ENCODE assay signal across 17 cellular contexts in the genomic region with DNA sequence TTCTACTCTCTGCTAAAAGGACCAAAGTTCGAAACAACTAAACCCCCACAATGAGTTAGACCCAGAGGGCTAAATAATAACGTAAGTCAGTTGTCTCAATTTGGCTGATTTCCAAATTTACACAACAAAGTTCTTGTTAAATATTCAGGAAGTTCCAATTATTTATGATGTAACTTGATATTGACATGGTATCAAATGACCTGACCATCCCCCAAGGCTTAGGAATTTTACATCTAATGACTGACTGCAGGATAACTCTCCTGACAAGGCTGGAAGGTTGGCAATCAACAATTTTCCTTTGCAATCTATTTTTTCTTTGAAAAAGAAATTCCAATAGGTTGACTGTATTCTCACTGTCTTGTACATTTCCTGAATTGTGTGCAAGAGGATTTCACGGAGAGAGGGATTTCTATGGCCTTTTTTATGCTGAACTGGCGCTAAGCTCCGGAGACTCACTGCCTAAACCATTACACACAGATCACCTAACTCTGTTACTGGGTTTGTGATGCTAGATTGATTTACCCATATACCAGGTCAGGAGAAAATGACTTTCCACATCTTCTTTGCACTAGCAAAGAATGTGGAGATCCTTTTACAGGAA. TPM values are rescaled to one million over a fixed set of nuclear protein-coding genes. Genes with fewer than 3 reads are reported as not detected.
DNase-seq lines count a peak whose midpoint lies in the region; ATAC-seq, FAIRE-seq and TF ChIP-seq lines count a peak whose summit lies in the region.
"Had no signal": no experiment of that assay in that cellular context is flagged by ENCODE, and none has a peak within 500 bp of the region (broad histone marks: within the 10 kb centered on the region; RNA-seq: fewer than 3 reads in every experiment).

No MANE protein-coding gene starts in this region.

- no peak overlapping the region for H3K23ac ChIP-seq in H9 (ENCODE audit: insufficient read length, low read depth, low read length)

- no peak overlapping the region for H2BK5ac ChIP-seq in H9 (ENCODE audit: insufficient read length, low read length)

- no peak for FAIRE-seq in astrocyte (lab: Jason Lieb, UNC)

- H3K79me2 ChIP-seq in H9 (ENCODE audit: insufficient read depth, low read length) (no peaks in the 10 kb centered on the region), astrocyte (ENCODE audit: insufficient read depth, low read length) (no peaks in the 10 kb centered on the region)

- ATAC-seq in GM18517 (IDR thresholded peaks at IDR 0.05; ENCODE audit: unreplicated experiment) (no peak), gastrocnemius medialis (no peak)
- ATAC-seq: left lung; stimulated activated naive B cell treated with anti-CD40 and anti-IgM and Interleukin-4, amounts not matched to agents 10 μg/mL and 1 μg/mL and 100 μg/mL, for 72 hours had no signal

- no peak overlapping the region for H4K91ac ChIP-seq in H9 (ENCODE audit: insufficient read length, low read depth, low read length)

- H2AK5ac ChIP-seq in H9 (ENCODE audit: insufficient read length, low read length) = no peak overlapping the region

- peak overlapping the region in 1 of 3 experiments; percentile 28; a peak in 2 of 7 replicates for H3K27ac Mint-ChIP-seq in H9
- peak overlapping the region; percentile 56 for H3K27ac Mint-ChIP-seq in astrocyte (ENCODE audit: unreplicated experiment)
- H3K27ac Mint-ChIP-seq in activated T-helper 1 cell treated with anti-CD3 and anti-CD28 coated beads, Interleukin-12 subunit alpha, Interleukin-12 subunit beta, Interleukin-2, Interleukin-4 antibody, amounts not matched to agents 30 ng/mL and 10 ng/mL and 1 ng/mL, durations not matched to agents 14 hours and 24 hours and 36 hours = no peak overlapping the region
- H3K27ac Mint-ChIP-seq: IgD-negative memory B cell; stimulated activated naive B cell treated with anti-CD40 and anti-IgM and Interleukin-4, amounts not matched to agents 10 μg/mL and 1 μg/mL and 100 μg/mL, for 72 hours had no signal

- H3K56ac ChIP-seq in H9 (ENCODE audit: insufficient read length, low read depth, low read length) = no peak overlapping the region

- H3K36me3 ChIP-seq in astrocyte (ENCODE audit: insufficient read depth, low read length) = no peaks in the 10 kb centered on the region
- no peaks in the 10 kb centered on the region for H3K36me3 ChIP-seq in prostate gland
- no peaks in the 10 kb centered on the region for H3K36me3 ChIP-seq in gastrocnemius medialis
- H3K36me3 ChIP-seq: BE2C, colonic mucosa, left lung, right atrium auricular region had no signal

- no peak overlapping the region for H4K8ac ChIP-seq in H9 (replicated peaks; ENCODE audit: insufficient read length, low read depth, low read length)

- in situ Hi-C loops in gastrocnemius medialis (cut with MboI; ENCODE audit: low sequenced_read_pairs in 4 of 4) = no loop called here

- TF ChIP-seq CTCF in H9 (conservative IDR thresholded peaks at IDR 0.05) (no peak), astrocyte (IDR thresholded peaks at IDR 0.05; ENCODE audit: insufficient read depth, low read depth, low read length) (no peak), prostate gland (IDR thresholded peaks at IDR 0.05) (no peak), gastrocnemius medialis (IDR thresholded peaks at IDR 0.05 in 4 of 5, conservative IDR thresholded peaks at IDR 0.05 in 1 of 5) (no peak)

- H3K27me3 ChIP-seq in H9 (ENCODE audit: insufficient read depth, low read length) = no peaks in the 10 kb centered on the region
- H3K27me3 ChIP-seq in astrocyte (ENCODE audit: insufficient read depth, low read length) = no peaks in the 10 kb centered on the region
- H3K27me3 ChIP-seq in prostate gland (replicated peaks; ENCODE audit: insufficient read depth) = no peaks in the 10 kb centered on the region
- no peaks in the 10 kb centered on the region for H3K27me3 ChIP-seq in gastrocnemius medialis
- H3K27me3 ChIP-seq: BE2C, colonic mucosa, right atrium auricular region had no signal

- H3K79me1 ChIP-seq in H9 (ENCODE audit: insufficient read depth, low read depth, low read length, poor library complexity, severe bottlenecking) = no peaks in the 10 kb centered on the region

- H3K14ac ChIP-seq in H9 (ENCODE audit: insufficient read depth, low read length) = no peak overlapping the region

- H2AFZ ChIP-seq in H9 (ENCODE audit: low read length) (peak overlapping the region; percentile 12), astrocyte (ENCODE audit: low read depth, low read length) (no peak overlapping the region)

- no peaks in the 10 kb centered on the region for H3K36me3 Mint-ChIP-seq in H9 (ENCODE audit: insufficient read depth in 1 of 3, low read depth in 3 of 3)
- no peaks in the 10 kb centered on the region for H3K36me3 Mint-ChIP-seq in astrocyte (ENCODE audit: low read depth, unreplicated experiment)
- no peaks in the 10 kb centered on the region for H3K36me3 Mint-ChIP-seq in activated T-helper 1 cell treated with anti-CD3 and anti-CD28 coated beads, Interleukin-12 subunit alpha, Interleukin-12 subunit beta, Interleukin-2, Interleukin-4 antibody, amounts not matched to agents 30 ng/mL and 10 ng/mL and 1 ng/mL, durations not matched to agents 14 hours and 24 hours and 36 hours (ENCODE audit: low read depth)
- H3K36me3 Mint-ChIP-seq: stimulated activated naive B cell treated with anti-CD40 and anti-IgM and Interleukin-4, amounts not matched to agents 10 μg/mL and 1 μg/mL and 100 μg/mL, for 72 hours had no signal

- H4K5ac ChIP-seq in H9 (ENCODE audit: insufficient read length, low read depth, low read length) = no peak overlapping the region

- H3K4me1 ChIP-seq in H9 (ENCODE audit: insufficient read depth, low read length) (peaks cover 8% of the 10 kb centered on the region; the same call in 1 of the 2 replicates), astrocyte (ENCODE audit: insufficient read depth, low read length) (peaks cover 6% of the 10 kb centered on the region), prostate gland (replicated peaks) (no peaks in the 10 kb centered on the region), gastrocnemius medialis (no peaks in the 10 kb centered on the region)
- H3K4me1 ChIP-seq: colonic mucosa, left lung, right atrium auricular region had no signal

- no peaks in the 10 kb centered on the region; a peak in 1 of 5 replicates for H3K9me3 Mint-ChIP-seq in H9
- H3K9me3 Mint-ChIP-seq in astrocyte (ENCODE audit: unreplicated experiment) = no peaks in the 10 kb centered on the region
- H3K9me3 Mint-ChIP-seq in activated T-helper 1 cell treated with anti-CD3 and anti-CD28 coated beads, Interleukin-12 subunit alpha, Interleukin-12 subunit beta, Interleukin-2, Interleukin-4 antibody, amounts not matched to agents 30 ng/mL and 10 ng/mL and 1 ng/mL, durations not matched to agents 14 hours and 24 hours and 36 hours = no peaks in the 10 kb centered on the region
- H3K9me3 Mint-ChIP-seq: IgD-negative memory B cell had no signal

- H3K4me1 Mint-ChIP-seq in H9 (peaks cover 29 to 33% of the 10 kb centered on the region in 2 experiments), astrocyte (ENCODE audit: low read depth, unreplicated experiment) (peaks cover 9% of the 10 kb centered on the region)
- H3K4me1 Mint-ChIP-seq in activated T-helper 1 cell treated with anti-CD3 and anti-CD28 coated beads, Interleukin-12 subunit alpha, Interleukin-12 subunit beta, Interleukin-2, Interleukin-4 antibody, amounts not matched to agents 30 ng/mL and 10 ng/mL and 1 ng/mL, durations not matched to agents 14 hours and 24 hours and 36 hours (ENCODE audit: low read depth) = no peaks in the 10 kb centered on the region
- H3K4me1 Mint-ChIP-seq: IgD-negative memory B cell; stimulated activated naive B cell treated with anti-CD40 and anti-IgM and Interleukin-4, amounts not matched to agents 10 μg/mL and 1 μg/mL and 100 μg/mL, for 72 hours had no signal

- DNase-seq in H9 (no peak), NCI-H2171 treated with DMSO at 0.1 percent for 48 hours (lab: John Stamatoyannopoulos, UW) (peak; percentile 6), astrocyte (ENCODE audit: low read depth) (peak; percentile 45), prostate gland (ENCODE audit: low spot score) (peak; percentile 24), gastrocnemius medialis (no peak), posterior cingulate gyrus (no peak)
- no peak for DNase-seq in activated T-helper 1 cell treated with anti-CD3 and anti-CD28 coated beads, Interleukin-12 subunit alpha, Interleukin-12 subunit beta, Interleukin-2, Interleukin-4 antibody, amounts not matched to agents 30 ng/mL and 10 ng/mL and 1 ng/mL, durations not matched to agents 14 hours and 24 hours and 36 hours (ENCODE audit: low spot score)
- DNase-seq: activated T-cell treated with anti-CD3 and anti-CD28 coated beads for 4 hours; BE2C; colonic mucosa; hippocampal formation; left lung; stimulated activated naive B cell treated with anti-CD40 and anti-IgM and Interleukin-4, amounts not matched to agents 10 μg/mL and 1 μg/mL and 100 μg/mL, for 72 hours; T-helper 1 cell had no signal

- H3K27ac ChIP-seq in H9 (ENCODE audit: insufficient read length, low read depth, low read length) (no peak overlapping the region), astrocyte (ENCODE audit: low read depth, low read length) (no peak overlapping the region), prostate gland (no peak overlapping the region), gastrocnemius medialis (no peak overlapping the region)
- H3K27ac ChIP-seq: colonic mucosa, left lung, right atrium auricular region had no signal

- H3K9me3 ChIP-seq in H9 (ENCODE audit: control insufficient read depth, low read depth, low read length) (no peaks in the 10 kb centered on the region), astrocyte (ENCODE audit: insufficient read depth, low read depth, low read length) (no peaks in the 10 kb centered on the region), prostate gland (no peaks in the 10 kb centered on the region), gastrocnemius medialis (no peaks in the 10 kb centered on the region)
- H3K9me3 ChIP-seq: BE2C, colonic mucosa, left lung, right atrium auricular region had no signal

- no CpG with 5 or more reads among the region's 5 CpGs for WGBS in H9 (ENCODE audit: extremely low coverage, insufficient read length, low lambda C conversion rate)
- 49% methylated on average over 5 of the region's 5 CpGs for WGBS in prostate gland

- H3K4ac ChIP-seq in H9 (ENCODE audit: low read depth, low read length) = no peak overlapping the region

- H3K4me2 ChIP-seq in H9 (ENCODE audit: insufficient read depth, insufficient read length, low read length) = peak overlapping the region; percentile 36
- peak overlapping the region; percentile 63 for H3K4me2 ChIP-seq in astrocyte (ENCODE audit: low read length)

- H3K18ac ChIP-seq in H9 (ENCODE audit: insufficient read length, low read depth, low read length) = no peak overlapping the region

- intact Hi-C loops in prostate gland (cut with DNase I) = no loop called here
- intact Hi-C loops in gastrocnemius medialis (cut with DNase I; ENCODE audit: low total_unique reads) = no loop called here
- intact Hi-C loops in posterior cingulate gyrus (cut with DNase I) = no loop called here
- intact Hi-C loops in activated T-helper 1 cell treated with anti-CD3 and anti-CD28 coated beads, Interleukin-12 subunit alpha, Interleukin-12 subunit beta, Interleukin-2, Interleukin-4 antibody, amounts not matched to agents 30 ng/mL and 10 ng/mL and 1 ng/mL, durations not matched to agents 14 hours and 24 hours and 36 hours (cut with micrococcal nuclease) = no loop called here

- H2BK120ac ChIP-seq in H9 (ENCODE audit: low read depth, low read length, poor library complexity, severe bottlenecking) = no peak overlapping the region

- no peak overlapping the region for H2BK15ac ChIP-seq in H9 (ENCODE audit: low read depth, low read length)

- H3K27me3 Mint-ChIP-seq in H9 (ENCODE audit: low read depth) (no peaks in the 10 kb centered on the region; the same call in 1 of the 2 replicates), astrocyte (ENCODE audit: low read depth, unreplicated experiment) (peaks cover 2% of the 10 kb centered on the region)
- H3K27me3 Mint-ChIP-seq in activated T-helper 1 cell treated with anti-CD3 and anti-CD28 coated beads, Interleukin-12 subunit alpha, Interleukin-12 subunit beta, Interleukin-2, Interleukin-4 antibody, amounts not matched to agents 30 ng/mL and 10 ng/mL and 1 ng/mL, durations not matched to agents 14 hours and 24 hours and 36 hours (ENCODE audit: insufficient read depth) = peaks cover 16% of the 10 kb centered on the region

- H4K20me1 ChIP-seq in H9 (ENCODE audit: control insufficient read depth, insufficient read depth, insufficient read length) = no peaks in the 10 kb centered on the region
- H4K20me1 ChIP-seq in astrocyte (ENCODE audit: insufficient read depth, low read length) = no peaks in the 10 kb centered on the region

- H3K23me2 ChIP-seq in H9 (ENCODE audit: insufficient read length, low read depth, low read length, poor library complexity, severe bottlenecking) = no peaks in the 10 kb centered on the region

- no peak overlapping the region for H2BK12ac ChIP-seq in H9 (ENCODE audit: insufficient read length, low read depth, low read length)

- H3K4me3 Mint-ChIP-seq in H9 (peak overlapping the region in 1 of 2 experiments; percentile 51; a peak in 2 of 5 replicates), astrocyte (ENCODE audit: unreplicated experiment) (no peak overlapping the region)
- no peak overlapping the region for H3K4me3 Mint-ChIP-seq in activated T-helper 1 cell treated with anti-CD3 and anti-CD28 coated beads, Interleukin-12 subunit alpha, Interleukin-12 subunit beta, Interleukin-2, Interleukin-4 antibody, amounts not matched to agents 30 ng/mL and 10 ng/mL and 1 ng/mL, durations not matched to agents 14 hours and 24 hours and 36 hours
- H3K4me3 Mint-ChIP-seq: IgD-negative memory B cell; stimulated activated naive B cell treated with anti-CD40 and anti-IgM and Interleukin-4, amounts not matched to agents 10 μg/mL and 1 μg/mL and 100 μg/mL, for 72 hours had no signal

- H3T11ph ChIP-seq in H9 (ENCODE audit: low read length) = no peak overlapping the region

- no peak overlapping the region for H3K4me3 ChIP-seq in astrocyte (ENCODE audit: insufficient read depth, low read depth, low read length)
- no peak overlapping the region for H3K4me3 ChIP-seq in prostate gland
- H3K4me3 ChIP-seq in gastrocnemius medialis = no peak overlapping the region
- H3K4me3 ChIP-seq: colonic mucosa, left lung, right atrium auricular region had no signal

- no peak for TF ChIP-seq POLR2A in prostate gland (IDR thresholded peaks at IDR 0.05)
- TF ChIP-seq POLR2A in gastrocnemius medialis (IDR thresholded peaks at IDR 0.05) = no peak

- no peak overlapping the region for H2BK20ac ChIP-seq in H9 (ENCODE audit: low read depth, low read length, poor library complexity, severe bottlenecking)

- H3K9ac ChIP-seq in H9 (ENCODE audit: extremely low read depth, insufficient read length, low read length) (peak overlapping the region; percentile 8), astrocyte (ENCODE audit: low read length) (no peak overlapping the region)

RNA-seq across cellular contexts. Expression of gene CDON, which starts 9.6 kb away (rescaled TPM):
- 16.0 and 17.2 TPM in 2 replicates for total RNA-seq in H9 (2021)
- 15.5 and 17.0 TPM in 2 replicates for total RNA-seq in astrocyte
- 10 to 100 TPM in 1 of 2 donors, 1 to 10 TPM in 1; 9.8 to 26.9 TPM for total RNA-seq in prostate gland
- total RNA-seq in gastrocnemius medialis = 1 to 10 TPM; 1.0 to 2.0 (median 1.8) TPM
- 1.3 and 1.8 TPM in 2 replicates for total RNA-seq in activated T-helper 1 cell treated with anti-CD3 and anti-CD28 coated beads, Interleukin-12 subunit alpha, Interleukin-12 subunit beta, Interleukin-2, Interleukin-4 antibody, amounts not matched to agents 30 ng/mL and 10 ng/mL and 1 ng/mL, durations not matched to agents 14 hours and 24 hours and 36 hours

Comparison
In these comparisons a context has a peak if more than half of its experiments do, and no peak if none do; other contexts are left out.
1. DNase-seq: peak in NCI-H2171 treated with DMSO at 0.1 percent for 48 hours (single experiment), astrocyte (single experiment) and prostate gland (single experiment); none in H9 (single experiment), gastrocnemius medialis (0 of 2), posterior cingulate gyrus (0 of 10) and activated T-helper 1 cell treated with anti-CD3 and anti-CD28 coated beads, Interleukin-12 subunit alpha, Interleukin-12 subunit beta, Interleukin-2, Interleukin-4 antibody, amounts not matched to agents 30 ng/mL and 10 ng/mL and 1 ng/mL, durations not matched to agents 14 hours and 24 hours and 36 hours (single experiment).